In the genomic region with DNA sequence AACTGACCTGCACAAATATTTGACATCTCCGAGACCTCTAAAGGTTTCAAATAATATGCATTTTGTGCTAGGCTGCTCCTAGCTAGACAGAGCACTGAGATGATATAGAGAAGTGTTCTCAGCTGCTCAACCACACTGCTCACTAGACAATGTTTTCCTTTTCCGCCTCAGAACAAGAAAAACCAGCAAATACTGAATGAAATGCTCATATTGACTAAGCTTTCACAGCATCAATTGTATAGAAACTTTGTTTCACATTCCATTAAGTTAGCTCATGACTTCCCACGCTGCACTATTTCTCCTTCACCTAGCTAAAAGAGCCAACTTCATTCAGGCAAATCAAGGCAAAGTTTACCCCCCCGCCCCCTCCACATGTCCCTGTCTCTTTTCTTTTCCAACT, we compare ENCODE assay signal across 10 cellular contexts. TPM values are rescaled to one million over a fixed set of nuclear protein-coding genes. Genes with fewer than 3 reads are reported as not detected.
DNase-seq lines count a peak whose midpoint lies in the region; ATAC-seq and TF ChIP-seq lines count a peak whose summit lies in the region.
"Had no signal": no experiment of that assay in that cellular context is flagged by ENCODE, and none has a peak within 500 bp of the region (broad histone marks: within the 10 kb centered on the region; RNA-seq: fewer than 3 reads in every experiment).

No MANE protein-coding gene starts in this region.

- no peak overlapping the region for H3K18ac ChIP-seq in trophoblast cell (ENCODE audit: low read length)

- H4K91ac ChIP-seq in trophoblast cell (ENCODE audit: low read depth, low read length): no peak overlapping the region

- TF ChIP-seq POLR2A in gastroesophageal sphincter (IDR thresholded peaks at IDR 0.05): no peak

- no peaks in the 10 kb centered on the region for H3K79me2 ChIP-seq in trophoblast cell (ENCODE audit: control insufficient read depth, insufficient read depth, low read length, poor library complexity)

- H3K36me3 Mint-ChIP-seq in stimulated activated effector memory CD8-positive, alpha-beta T cell treated with anti-CD3 and anti-CD28 coated beads, Interleukin-12 subunit alpha, Interleukin-12 subunit beta, amount 100 ng/mL, for 72 hours: no peaks in the 10 kb centered on the region

- H3K79me1 ChIP-seq in trophoblast cell (ENCODE audit: low read length): no peaks in the 10 kb centered on the region

- H3K9ac ChIP-seq in adipocyte (ENCODE audit: low read length) (peak overlapping the region; percentile 80), trophoblast cell (ENCODE audit: low read length) (no peak overlapping the region)

- no peak for TF ChIP-seq CTCF in gastroesophageal sphincter (IDR thresholded peaks at IDR 0.05)

- H3K4ac ChIP-seq in trophoblast cell (ENCODE audit: low read depth, low read length): no peak overlapping the region

- H3K9me3 ChIP-seq in adipocyte (ENCODE audit: control insufficient read depth, low read length) (no peaks in the 10 kb centered on the region), gastroesophageal sphincter (no peaks in the 10 kb centered on the region), trophoblast cell (ENCODE audit: insufficient read depth, low read depth, low read length) (no peaks in the 10 kb centered on the region)

- H3K27ac ChIP-seq in gastroesophageal sphincter (peak overlapping the region; percentile 67 to 84 (median 82)), trophoblast cell (ENCODE audit: low read depth, low read length) (no peak overlapping the region)

- ATAC-seq in gastroesophageal sphincter: no peak
- no peak for ATAC-seq in HG02870 (IDR thresholded peaks at IDR 0.05; ENCODE audit: unreplicated experiment)
- ATAC-seq in stimulated activated effector memory CD8-positive, alpha-beta T cell treated with anti-CD3 and anti-CD28 coated beads, Interleukin-12 subunit alpha, Interleukin-12 subunit beta, amount 100 ng/mL, for 72 hours: no peak

- DNase-seq in Caki2 (ENCODE audit: low read depth): peak; percentile 44
- peak; percentile 44 for DNase-seq in adipocyte (ENCODE audit: low read depth)
- no peak for DNase-seq in trophoblast cell
- no peak for DNase-seq in SW480 (ENCODE audit: low spot score)
- DNase-seq in HuH-7 (ENCODE audit: low spot score): no peak
- DNase-seq in stimulated activated effector memory CD8-positive, alpha-beta T cell treated with anti-CD3 and anti-CD28 coated beads, Interleukin-12 subunit alpha, Interleukin-12 subunit beta, amount 100 ng/mL, for 72 hours (ENCODE audit: low spot score in 2 of 2): no peak

- H3K27ac Mint-ChIP-seq in stimulated activated effector memory CD8-positive, alpha-beta T cell treated with anti-CD3 and anti-CD28 coated beads, Interleukin-12 subunit alpha, Interleukin-12 subunit beta, amount 100 ng/mL, for 72 hours: no peak overlapping the region
- H3K27ac Mint-ChIP-seq: dendritic cell treated with granulocyte-macrophage colony-stimulating factor and Interleukin-4, amounts not matched to agents 40 ng/mL and 50 ng/mL, for 4 days had no signal

- in situ Hi-C loops in Caki2 (cut with HindIII; ENCODE audit: low pct_unique_long_range_greater_than_20kb, low sequenced_read_pairs): no loop called here

- no peak overlapping the region for H3K4me3 Mint-ChIP-seq in stimulated activated effector memory CD8-positive, alpha-beta T cell treated with anti-CD3 and anti-CD28 coated beads, Interleukin-12 subunit alpha, Interleukin-12 subunit beta, amount 100 ng/mL, for 72 hours
- H3K4me3 Mint-ChIP-seq: dendritic cell treated with granulocyte-macrophage colony-stimulating factor and Interleukin-4, amounts not matched to agents 40 ng/mL and 50 ng/mL, for 4 days had no signal

- H2BK120ac ChIP-seq in trophoblast cell (ENCODE audit: insufficient read depth, low read length, poor library complexity): no peak overlapping the region

- no peak for TF ChIP-seq EP300 in gastroesophageal sphincter (IDR thresholded peaks at IDR 0.05)

- peak overlapping the region; percentile 78 for H3K4me2 ChIP-seq in trophoblast cell (ENCODE audit: low read length)

- no peaks in the 10 kb centered on the region for H3K36me3 ChIP-seq in adipocyte (ENCODE audit: control insufficient read depth, insufficient read depth, low read length, severe bottlenecking)
- H3K36me3 ChIP-seq in gastroesophageal sphincter: no peaks in the 10 kb centered on the region
- H3K36me3 ChIP-seq in trophoblast cell (ENCODE audit: control insufficient read depth in 1 of 2, insufficient read depth in 2 of 2, low read length in 2 of 2): peaks cover 0 to 2% of the 10 kb centered on the region in 2 experiments

- H2AK5ac ChIP-seq in trophoblast cell (ENCODE audit: low read length): no peak overlapping the region

- H4K12ac ChIP-seq in trophoblast cell (ENCODE audit: low read depth, low read length): no peak overlapping the region

- no peak overlapping the region for H2BK5ac ChIP-seq in trophoblast cell (ENCODE audit: low read depth, low read length, poor library complexity)

- no peak overlapping the region for H4K8ac ChIP-seq in trophoblast cell (ENCODE audit: low read depth, low read length)

- no peak overlapping the region for H3K14ac ChIP-seq in trophoblast cell (ENCODE audit: low read length)

- H3K23ac ChIP-seq in trophoblast cell (ENCODE audit: low read length): no peak overlapping the region

- H3K4me1 ChIP-seq in adipocyte (ENCODE audit: control insufficient read depth, insufficient read depth, low read length) (peaks cover 38% of the 10 kb centered on the region), gastroesophageal sphincter (peaks cover 0 to 56% (median 6%) of the 10 kb centered on the region in 3 donors), trophoblast cell (ENCODE audit: control insufficient read depth in 1 of 2, insufficient read depth in 2 of 2, low read length in 2 of 2) (no peaks in the 10 kb centered on the region)

- peak overlapping the region; percentile 89 for H3K4me3 ChIP-seq in adipocyte (ENCODE audit: low read length)
- peak overlapping the region; percentile 62 to 82 for H3K4me3 ChIP-seq in gastroesophageal sphincter
- H3K4me3 ChIP-seq in trophoblast cell (ENCODE audit: low read depth, low read length): no peak overlapping the region

- peaks cover 3% of the 10 kb centered on the region for H3K9me3 Mint-ChIP-seq in stimulated activated effector memory CD8-positive, alpha-beta T cell treated with anti-CD3 and anti-CD28 coated beads, Interleukin-12 subunit alpha, Interleukin-12 subunit beta, amount 100 ng/mL, for 72 hours
- H3K9me3 Mint-ChIP-seq: dendritic cell treated with granulocyte-macrophage colony-stimulating factor and Interleukin-4, amounts not matched to agents 40 ng/mL and 50 ng/mL, for 4 days had no signal

- no peaks in the 10 kb centered on the region for H3K4me1 Mint-ChIP-seq in stimulated activated effector memory CD8-positive, alpha-beta T cell treated with anti-CD3 and anti-CD28 coated beads, Interleukin-12 subunit alpha, Interleukin-12 subunit beta, amount 100 ng/mL, for 72 hours

- H2BK12ac ChIP-seq in trophoblast cell (ENCODE audit: low read length): no peak overlapping the region

- WGBS in gastroesophageal sphincter (ENCODE audit: low coverage in 1 of 2), 2 donors: 5 to 14% methylated on average over 4 of the region's 4 CpGs
- no CpG with 5 or more reads among the region's 4 CpGs for WGBS in trophoblast cell (ENCODE audit: extremely low coverage, insufficient coverage, insufficient read length)

- H2AFZ ChIP-seq in trophoblast cell (ENCODE audit: insufficient read depth, low read length, poor library complexity): no peak overlapping the region

- H3K27me3 ChIP-seq in adipocyte (replicated peaks; ENCODE audit: control insufficient read depth, insufficient read depth, low read length) (no peaks in the 10 kb centered on the region), gastroesophageal sphincter (no peaks in the 10 kb centered on the region), trophoblast cell (ENCODE audit: insufficient read depth, low read length) (peaks cover 4% of the 10 kb centered on the region)

RNA-seq across cellular contexts. Expression of gene ZNF385D, which starts 0.7 kb away (rescaled TPM):
- 2.1 and 53.4 TPM in 2 replicates for total RNA-seq in Caki2 (2014; rRNA removed; shearing (Covaris generic); ENCODE audit: low replicate concordance)
- 10 to 100 TPM in 2 of 4 donors, 1 to 10 TPM in 2; 8.1 to 17.9 (median 11.3) TPM for total RNA-seq in gastroesophageal sphincter
- polyA plus RNA-seq in trophoblast cell (2013): 0.19 and 0.26 TPM in 2 replicates
- total RNA-seq: activated CD8-positive, alpha-beta memory T cell treated with anti-CD3 and anti-CD28 coated beads for 36 hours had no signal

Comparison
In these comparisons a context has a peak if more than half of its experiments do, and no peak if none do; other contexts are left out.
1. DNase-seq: peak in Caki2 (single experiment) and adipocyte (single experiment); none in trophoblast cell (0 of 2), SW480 (single experiment), HuH-7 (single experiment) and stimulated activated effector memory CD8-positive, alpha-beta T cell treated with anti-CD3 and anti-CD28 coated beads, Interleukin-12 subunit alpha, Interleukin-12 subunit beta, amount 100 ng/mL, for 72 hours (0 of 2).